15 cellular contexts compared by ENCODE assay signal in genomic region chr17:17232303-17232621, GRCh38.
"Had no signal": no experiment of that assay in that cellular context is flagged by ENCODE, and none has a peak within 500 bp of the region (broad histone marks: within the 10 kb centered on the region; RNA-seq: fewer than 3 reads in every experiment).

No MANE protein-coding gene starts in this region.

- H3K27ac Mint-ChIP-seq: activated T-cell treated with anti-CD3 and anti-CD28 coated beads, Interleukin-2, amount 50 U/mL, for 72 hours had no signal

- DNase-seq: activated CD4-positive, alpha-beta T cell treated with anti-CD3 and anti-CD28 coated beads, Interleukin-2, amount 50 U/mL, for 4 hours; activated naive CD4-positive, alpha-beta T cell; activated T-cell treated with anti-CD3 and anti-CD28 coated beads, Interleukin-2, amount 50 U/mL, for 72 hours; effector CD4-positive, alpha-beta T cell; foreskin melanocyte; kidney glomerular epithelial cell; lower lobe of right lung; midbrain; naive B cell; occipital lobe; stimulated activated naive CD4-positive, alpha-beta T cell had no signal

- H3K27ac ChIP-seq: lower lobe of right lung had no signal

- H3K4me3 ChIP-seq: lower lobe of right lung, smooth muscle cell had no signal

- H3K9me3 Mint-ChIP-seq: activated T-cell treated with anti-CD3 and anti-CD28 coated beads, Interleukin-2, amount 50 U/mL, for 72 hours; naive B cell had no signal

- FAIRE-seq: colon, TTC549 had no signal

- H3K9me3 ChIP-seq: lower lobe of right lung had no signal

- H3K27me3 Mint-ChIP-seq: naive B cell had no signal

- H3K4me3 Mint-ChIP-seq: activated T-cell treated with anti-CD3 and anti-CD28 coated beads, Interleukin-2, amount 50 U/mL, for 72 hours had no signal

- ATAC-seq: activated T-cell treated with anti-CD3 and anti-CD28 coated beads, Interleukin-2, amount 50 U/mL, for 72 hours; lower lobe of right lung; SK-N-SH treated with all-trans-retinoic acid at 6 μM for 48 hours had no signal
